Comparison of ENCODE assay signal across 1 cellular context in the genomic region with DNA sequence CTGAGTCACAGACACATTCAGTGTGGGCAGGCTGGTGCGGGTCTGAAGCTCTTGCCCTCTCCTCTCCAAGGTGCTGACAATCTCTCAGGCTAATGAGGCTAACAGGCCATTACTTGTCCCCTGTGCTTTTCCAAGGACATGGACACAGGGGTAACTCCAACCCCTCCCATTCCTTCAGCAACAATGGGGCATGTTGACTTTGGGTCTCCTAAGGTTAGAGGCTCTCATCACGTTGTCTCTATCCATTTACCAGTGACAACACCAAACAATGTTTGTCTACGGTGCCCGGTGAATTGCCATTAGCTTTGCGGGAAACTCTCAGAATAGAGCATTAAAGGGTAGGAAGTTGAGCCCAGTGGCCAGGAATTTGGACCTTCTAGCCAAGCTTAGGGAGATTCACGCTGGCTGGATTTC.
A peak's percentile ranks its signal among the peaks of the same experiment; 100 is the strongest.
TF ChIP-seq lines count a peak whose summit lies in the region.

No MANE protein-coding gene starts in this region.

TF ChIP-seq in HepG2, 621 proteins besides CTCF, POLR2A, EP300 and RAD21 (continued from another document and continues in another):
- TF ChIP-seq, protein P1, sequence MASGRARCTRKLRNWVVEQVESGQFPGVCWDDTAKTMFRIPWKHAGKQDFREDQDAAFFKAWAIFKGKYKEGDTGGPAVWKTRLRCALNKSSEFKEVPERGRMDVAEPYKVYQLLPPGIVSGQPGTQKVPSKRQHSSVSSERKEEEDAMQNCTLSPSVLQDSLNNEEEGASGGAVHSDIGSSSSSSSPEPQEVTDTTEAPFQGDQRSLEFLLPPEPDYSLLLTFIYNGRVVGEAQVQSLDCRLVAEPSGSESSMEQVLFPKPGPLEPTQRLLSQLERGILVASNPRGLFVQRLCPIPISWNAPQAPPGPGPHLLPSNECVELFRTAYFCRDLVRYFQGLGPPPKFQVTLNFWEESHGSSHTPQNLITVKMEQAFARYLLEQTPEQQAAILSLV (CRISPR knock-in tag; IDR thresholded peaks at IDR 0.05; ENCODE audit: borderline replicate concordance): no peak
- TF ChIP-seq ARNT (IDR thresholded peaks at IDR 0.05): no peak
- no peak for TF ChIP-seq ZNF326 (CRISPR knock-in tag; IDR thresholded peaks at IDR 0.05; ENCODE audit: borderline replicate concordance)
- peak; percentile 51; the same call in 1 of the 2 replicates for TF ChIP-seq RXRA (CRISPR knock-in tag; IDR thresholded peaks at IDR 0.05)
- TF ChIP-seq, protein P2, sequence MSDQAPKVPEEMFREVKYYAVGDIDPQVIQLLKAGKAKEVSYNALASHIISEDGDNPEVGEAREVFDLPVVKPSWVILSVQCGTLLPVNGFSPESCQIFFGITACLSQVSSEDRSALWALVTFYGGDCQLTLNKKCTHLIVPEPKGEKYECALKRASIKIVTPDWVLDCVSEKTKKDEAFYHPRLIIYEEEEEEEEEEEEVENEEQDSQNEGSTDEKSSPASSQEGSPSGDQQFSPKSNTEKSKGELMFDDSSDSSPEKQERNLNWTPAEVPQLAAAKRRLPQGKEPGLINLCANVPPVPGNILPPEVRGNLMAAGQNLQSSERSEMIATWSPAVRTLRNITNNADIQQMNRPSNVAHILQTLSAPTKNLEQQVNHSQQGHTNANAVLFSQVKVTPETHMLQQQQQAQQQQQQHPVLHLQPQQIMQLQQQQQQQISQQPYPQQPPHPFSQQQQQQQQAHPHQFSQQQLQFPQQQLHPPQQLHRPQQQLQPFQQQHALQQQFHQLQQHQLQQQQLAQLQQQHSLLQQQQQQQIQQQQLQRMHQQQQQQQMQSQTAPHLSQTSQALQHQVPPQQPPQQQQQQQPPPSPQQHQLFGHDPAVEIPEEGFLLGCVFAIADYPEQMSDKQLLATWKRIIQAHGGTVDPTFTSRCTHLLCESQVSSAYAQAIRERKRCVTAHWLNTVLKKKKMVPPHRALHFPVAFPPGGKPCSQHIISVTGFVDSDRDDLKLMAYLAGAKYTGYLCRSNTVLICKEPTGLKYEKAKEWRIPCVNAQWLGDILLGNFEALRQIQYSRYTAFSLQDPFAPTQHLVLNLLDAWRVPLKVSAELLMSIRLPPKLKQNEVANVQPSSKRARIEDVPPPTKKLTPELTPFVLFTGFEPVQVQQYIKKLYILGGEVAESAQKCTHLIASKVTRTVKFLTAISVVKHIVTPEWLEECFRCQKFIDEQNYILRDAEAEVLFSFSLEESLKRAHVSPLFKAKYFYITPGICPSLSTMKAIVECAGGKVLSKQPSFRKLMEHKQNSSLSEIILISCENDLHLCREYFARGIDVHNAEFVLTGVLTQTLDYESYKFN (CRISPR knock-in tag; conservative IDR thresholded peaks at IDR 0.05): peak; percentile 55
- TF ChIP-seq ZNF577 (CRISPR knock-in tag; IDR thresholded peaks at IDR 0.05; ENCODE audit: borderline replicate concordance, low read depth): no peak
- TF ChIP-seq, protein P3, sequence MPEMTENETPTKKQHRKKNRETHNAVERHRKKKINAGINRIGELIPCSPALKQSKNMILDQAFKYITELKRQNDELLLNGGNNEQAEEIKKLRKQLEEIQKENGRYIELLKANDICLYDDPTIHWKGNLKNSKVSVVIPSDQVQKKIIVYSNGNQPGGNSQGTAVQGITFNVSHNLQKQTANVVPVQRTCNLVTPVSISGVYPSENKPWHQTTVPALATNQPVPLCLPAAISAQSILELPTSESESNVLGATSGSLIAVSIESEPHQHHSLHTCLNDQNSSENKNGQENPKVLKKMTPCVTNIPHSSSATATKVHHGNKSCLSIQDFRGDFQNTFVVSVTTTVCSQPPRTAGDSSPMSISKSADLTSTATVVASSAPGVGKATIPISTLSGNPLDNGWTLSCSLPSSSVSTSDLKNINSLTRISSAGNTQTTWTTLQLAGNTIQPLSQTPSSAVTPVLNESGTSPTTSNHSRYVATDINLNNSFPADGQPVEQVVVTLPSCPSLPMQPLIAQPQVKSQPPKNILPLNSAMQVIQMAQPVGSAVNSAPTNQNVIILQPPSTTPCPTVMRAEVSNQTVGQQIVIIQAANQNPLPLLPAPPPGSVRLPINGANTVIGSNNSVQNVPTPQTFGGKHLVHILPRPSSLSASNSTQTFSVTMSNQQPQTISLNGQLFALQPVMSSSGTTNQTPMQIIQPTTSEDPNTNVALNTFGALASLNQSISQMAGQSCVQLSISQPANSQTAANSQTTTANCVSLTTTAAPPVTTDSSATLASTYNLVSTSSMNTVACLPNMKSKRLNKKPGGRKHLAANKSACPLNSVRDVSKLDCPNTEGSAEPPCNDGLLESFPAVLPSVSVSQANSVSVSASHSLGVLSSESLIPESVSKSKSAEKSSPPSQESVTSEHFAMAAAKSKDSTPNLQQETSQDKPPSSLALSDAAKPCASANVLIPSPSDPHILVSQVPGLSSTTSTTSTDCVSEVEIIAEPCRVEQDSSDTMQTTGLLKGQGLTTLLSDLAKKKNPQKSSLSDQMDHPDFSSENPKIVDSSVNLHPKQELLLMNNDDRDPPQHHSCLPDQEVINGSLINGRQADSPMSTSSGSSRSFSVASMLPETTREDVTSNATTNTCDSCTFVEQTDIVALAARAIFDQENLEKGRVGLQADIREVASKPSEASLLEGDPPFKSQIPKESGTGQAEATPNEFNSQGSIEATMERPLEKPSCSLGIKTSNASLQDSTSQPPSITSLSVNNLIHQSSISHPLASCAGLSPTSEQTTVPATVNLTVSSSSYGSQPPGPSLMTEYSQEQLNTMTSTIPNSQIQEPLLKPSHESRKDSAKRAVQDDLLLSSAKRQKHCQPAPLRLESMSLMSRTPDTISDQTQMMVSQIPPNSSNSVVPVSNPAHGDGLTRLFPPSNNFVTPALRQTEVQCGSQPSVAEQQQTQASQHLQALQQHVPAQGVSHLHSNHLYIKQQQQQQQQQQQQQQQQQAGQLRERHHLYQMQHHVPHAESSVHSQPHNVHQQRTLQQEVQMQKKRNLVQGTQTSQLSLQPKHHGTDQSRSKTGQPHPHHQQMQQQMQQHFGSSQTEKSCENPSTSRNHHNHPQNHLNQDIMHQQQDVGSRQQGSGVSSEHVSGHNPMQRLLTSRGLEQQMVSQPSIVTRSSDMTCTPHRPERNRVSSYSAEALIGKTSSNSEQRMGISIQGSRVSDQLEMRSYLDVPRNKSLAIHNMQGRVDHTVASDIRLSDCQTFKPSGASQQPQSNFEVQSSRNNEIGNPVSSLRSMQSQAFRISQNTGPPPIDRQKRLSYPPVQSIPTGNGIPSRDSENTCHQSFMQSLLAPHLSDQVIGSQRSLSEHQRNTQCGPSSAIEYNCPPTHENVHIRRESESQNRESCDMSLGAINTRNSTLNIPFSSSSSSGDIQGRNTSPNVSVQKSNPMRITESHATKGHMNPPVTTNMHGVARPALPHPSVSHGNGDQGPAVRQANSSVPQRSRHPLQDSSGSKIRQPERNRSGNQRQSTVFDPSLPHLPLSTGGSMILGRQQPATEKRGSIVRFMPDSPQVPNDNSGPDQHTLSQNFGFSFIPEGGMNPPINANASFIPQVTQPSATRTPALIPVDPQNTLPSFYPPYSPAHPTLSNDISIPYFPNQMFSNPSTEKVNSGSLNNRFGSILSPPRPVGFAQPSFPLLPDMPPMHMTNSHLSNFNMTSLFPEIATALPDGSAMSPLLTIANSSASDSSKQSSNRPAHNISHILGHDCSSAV (CRISPR knock-in tag; IDR thresholded peaks at IDR 0.05; ENCODE audit: borderline replicate concordance): no peak
- TF ChIP-seq TCF12 (IDR thresholded peaks at IDR 0.05): no peak
- TF ChIP-seq TCF12 (CRISPR knock-in tag; IDR thresholded peaks at IDR 0.05): no peak
- TF ChIP-seq, protein P4, sequence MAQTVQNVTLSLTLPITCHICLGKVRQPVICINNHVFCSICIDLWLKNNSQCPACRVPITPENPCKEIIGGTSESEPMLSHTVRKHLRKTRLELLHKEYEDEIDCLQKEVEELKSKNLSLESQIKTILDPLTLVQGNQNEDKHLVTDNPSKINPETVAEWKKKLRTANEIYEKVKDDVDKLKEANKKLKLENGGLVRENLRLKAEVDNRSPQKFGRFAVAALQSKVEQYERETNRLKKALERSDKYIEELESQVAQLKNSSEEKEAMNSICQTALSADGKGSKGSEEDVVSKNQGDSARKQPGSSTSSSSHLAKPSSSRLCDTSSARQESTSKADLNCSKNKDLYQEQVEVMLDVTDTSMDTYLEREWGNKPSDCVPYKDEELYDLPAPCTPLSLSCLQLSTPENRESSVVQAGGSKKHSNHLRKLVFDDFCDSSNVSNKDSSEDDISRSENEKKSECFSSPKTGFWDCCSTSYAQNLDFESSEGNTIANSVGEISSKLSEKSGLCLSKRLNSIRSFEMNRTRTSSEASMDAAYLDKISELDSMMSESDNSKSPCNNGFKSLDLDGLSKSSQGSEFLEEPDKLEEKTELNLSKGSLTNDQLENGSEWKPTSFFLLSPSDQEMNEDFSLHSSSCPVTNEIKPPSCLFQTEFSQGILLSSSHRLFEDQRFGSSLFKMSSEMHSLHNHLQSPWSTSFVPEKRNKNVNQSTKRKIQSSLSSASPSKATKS (CRISPR knock-in tag; IDR thresholded peaks at IDR 0.05): no peak
- TF ChIP-seq SOX13 (IDR thresholded peaks at IDR 0.05): peak; percentile 36; the same call in 1 of the 2 replicates
- TF ChIP-seq SOX13 (CRISPR knock-in tag; conservative IDR thresholded peaks at IDR 0.05 in 1 of 2, IDR thresholded peaks at IDR 0.05 in 1 of 2): peak in 1 of 2 experiments; percentile 97; a peak in 2 of 4 replicates
- no peak for TF ChIP-seq NFRKB (IDR thresholded peaks at IDR 0.05)
- no peak for TF ChIP-seq MBNL3 (CRISPR knock-in tag; conservative IDR thresholded peaks at IDR 0.05)
- TF ChIP-seq, protein P5, sequence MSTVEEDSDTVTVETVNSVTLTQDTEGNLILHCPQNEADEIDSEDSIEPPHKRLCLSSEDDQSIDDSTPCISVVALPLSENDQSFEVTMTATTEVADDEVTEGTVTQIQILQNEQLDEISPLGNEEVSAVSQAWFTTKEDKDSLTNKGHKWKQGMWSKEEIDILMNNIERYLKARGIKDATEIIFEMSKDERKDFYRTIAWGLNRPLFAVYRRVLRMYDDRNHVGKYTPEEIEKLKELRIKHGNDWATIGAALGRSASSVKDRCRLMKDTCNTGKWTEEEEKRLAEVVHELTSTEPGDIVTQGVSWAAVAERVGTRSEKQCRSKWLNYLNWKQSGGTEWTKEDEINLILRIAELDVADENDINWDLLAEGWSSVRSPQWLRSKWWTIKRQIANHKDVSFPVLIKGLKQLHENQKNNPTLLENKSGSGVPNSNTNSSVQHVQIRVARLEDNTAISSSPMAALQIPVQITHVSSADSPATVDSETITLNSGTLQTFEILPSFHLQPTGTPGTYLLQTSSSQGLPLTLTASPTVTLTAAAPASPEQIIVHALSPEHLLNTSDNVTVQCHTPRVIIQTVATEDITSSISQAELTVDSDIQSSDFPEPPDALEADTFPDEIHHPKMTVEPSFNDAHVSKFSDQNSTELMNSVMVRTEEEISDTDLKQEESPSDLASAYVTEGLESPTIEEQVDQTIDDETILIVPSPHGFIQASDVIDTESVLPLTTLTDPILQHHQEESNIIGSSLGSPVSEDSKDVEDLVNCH (CRISPR knock-in tag; IDR thresholded peaks at IDR 0.05): no peak
- TF ChIP-seq, protein P6, sequence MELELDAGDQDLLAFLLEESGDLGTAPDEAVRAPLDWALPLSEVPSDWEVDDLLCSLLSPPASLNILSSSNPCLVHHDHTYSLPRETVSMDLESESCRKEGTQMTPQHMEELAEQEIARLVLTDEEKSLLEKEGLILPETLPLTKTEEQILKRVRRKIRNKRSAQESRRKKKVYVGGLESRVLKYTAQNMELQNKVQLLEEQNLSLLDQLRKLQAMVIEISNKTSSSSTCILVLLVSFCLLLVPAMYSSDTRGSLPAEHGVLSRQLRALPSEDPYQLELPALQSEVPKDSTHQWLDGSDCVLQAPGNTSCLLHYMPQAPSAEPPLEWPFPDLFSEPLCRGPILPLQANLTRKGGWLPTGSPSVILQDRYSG (CRISPR knock-in tag; IDR thresholded peaks at IDR 0.05): no peak
- peak; percentile 38; the same call in 1 of the 2 replicates for TF ChIP-seq TBX2 (CRISPR knock-in tag; IDR thresholded peaks at IDR 0.05; ENCODE audit: borderline replicate concordance)
- TF ChIP-seq MIER3 (CRISPR knock-in tag; IDR thresholded peaks at IDR 0.05; ENCODE audit: borderline replicate concordance): no peak
- TF ChIP-seq ZNF792 (CRISPR knock-in tag; IDR thresholded peaks at IDR 0.05): no peak
- TF ChIP-seq ZNF670 (CRISPR knock-in tag; IDR thresholded peaks at IDR 0.05; ENCODE audit: borderline replicate concordance): no peak
- TF ChIP-seq SP5 (CRISPR knock-in tag; IDR thresholded peaks at IDR 0.05; ENCODE audit: borderline replicate concordance, low read depth): peak; percentile 65; the same call in 1 of the 2 replicates
- TF ChIP-seq, protein P7, sequence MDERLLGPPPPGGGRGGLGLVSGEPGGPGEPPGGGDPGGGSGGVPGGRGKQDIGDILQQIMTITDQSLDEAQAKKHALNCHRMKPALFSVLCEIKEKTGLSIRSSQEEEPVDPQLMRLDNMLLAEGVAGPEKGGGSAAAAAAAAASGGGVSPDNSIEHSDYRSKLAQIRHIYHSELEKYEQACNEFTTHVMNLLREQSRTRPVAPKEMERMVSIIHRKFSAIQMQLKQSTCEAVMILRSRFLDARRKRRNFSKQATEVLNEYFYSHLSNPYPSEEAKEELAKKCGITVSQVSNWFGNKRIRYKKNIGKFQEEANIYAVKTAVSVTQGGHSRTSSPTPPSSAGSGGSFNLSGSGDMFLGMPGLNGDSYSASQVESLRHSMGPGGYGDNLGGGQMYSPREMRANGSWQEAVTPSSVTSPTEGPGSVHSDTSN (CRISPR knock-in tag; IDR thresholded peaks at IDR 0.05): no peak
- no peak for TF ChIP-seq ZNF552 (CRISPR knock-in tag; IDR thresholded peaks at IDR 0.05; ENCODE audit: borderline replicate concordance)
- TF ChIP-seq ZNF746 (CRISPR knock-in tag; IDR thresholded peaks at IDR 0.05): 0 out of 2 replicates have a peak, but pooled peaks have one; percentile 38
- TF ChIP-seq, protein P8, sequence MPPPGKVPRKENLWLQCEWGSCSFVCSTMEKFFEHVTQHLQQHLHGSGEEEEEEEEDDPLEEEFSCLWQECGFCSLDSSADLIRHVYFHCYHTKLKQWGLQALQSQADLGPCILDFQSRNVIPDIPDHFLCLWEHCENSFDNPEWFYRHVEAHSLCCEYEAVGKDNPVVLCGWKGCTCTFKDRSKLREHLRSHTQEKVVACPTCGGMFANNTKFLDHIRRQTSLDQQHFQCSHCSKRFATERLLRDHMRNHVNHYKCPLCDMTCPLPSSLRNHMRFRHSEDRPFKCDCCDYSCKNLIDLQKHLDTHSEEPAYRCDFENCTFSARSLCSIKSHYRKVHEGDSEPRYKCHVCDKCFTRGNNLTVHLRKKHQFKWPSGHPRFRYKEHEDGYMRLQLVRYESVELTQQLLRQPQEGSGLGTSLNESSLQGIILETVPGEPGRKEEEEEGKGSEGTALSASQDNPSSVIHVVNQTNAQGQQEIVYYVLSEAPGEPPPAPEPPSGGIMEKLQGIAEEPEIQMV (CRISPR knock-in tag; IDR thresholded peaks at IDR 0.05; ENCODE audit: low read depth): no peak; the same call in 1 of the 2 replicates
- TF ChIP-seq ARHGAP35 (CRISPR knock-in tag; IDR thresholded peaks at IDR 0.05; ENCODE audit: borderline replicate concordance): no peak
- no peak for TF ChIP-seq SSRP1 (CRISPR knock-in tag; IDR thresholded peaks at IDR 0.05)
- TF ChIP-seq ZNF496 (CRISPR knock-in tag; IDR thresholded peaks at IDR 0.05; ENCODE audit: insufficient replicate concordance): no peak
- peak; percentile 37; the same call in 1 of the 2 replicates for TF ChIP-seq FOXK1 (CRISPR knock-in tag; IDR thresholded peaks at IDR 0.05; ENCODE audit: borderline replicate concordance, low read depth)
- TF ChIP-seq HNF4A (CRISPR knock-in tag; IDR thresholded peaks at IDR 0.05): peak; percentile 36; the same call in 1 of the 2 replicates
- TF ChIP-seq ARNTL (CRISPR knock-in tag; IDR thresholded peaks at IDR 0.05): no peak
- TF ChIP-seq, protein P9, sequence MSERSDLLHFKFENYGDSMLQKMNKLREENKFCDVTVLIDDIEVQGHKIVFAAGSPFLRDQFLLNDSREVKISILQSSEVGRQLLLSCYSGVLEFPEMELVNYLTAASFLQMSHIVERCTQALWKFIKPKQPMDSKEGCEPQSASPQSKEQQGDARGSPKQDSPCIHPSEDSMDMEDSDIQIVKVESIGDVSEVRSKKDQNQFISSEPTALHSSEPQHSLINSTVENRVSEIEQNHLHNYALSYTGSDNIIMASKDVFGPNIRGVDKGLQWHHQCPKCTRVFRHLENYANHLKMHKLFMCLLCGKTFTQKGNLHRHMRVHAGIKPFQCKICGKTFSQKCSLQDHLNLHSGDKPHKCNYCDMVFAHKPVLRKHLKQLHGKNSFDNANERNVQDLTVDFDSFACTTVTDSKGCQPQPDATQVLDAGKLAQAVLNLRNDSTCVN (CRISPR knock-in tag; IDR thresholded peaks at IDR 0.05; ENCODE audit: borderline replicate concordance): 0 out of 2 replicates have a peak, but pooled peaks have one; percentile 38
